ENCODE assay signal across 9 cellular contexts in the genomic region with DNA sequence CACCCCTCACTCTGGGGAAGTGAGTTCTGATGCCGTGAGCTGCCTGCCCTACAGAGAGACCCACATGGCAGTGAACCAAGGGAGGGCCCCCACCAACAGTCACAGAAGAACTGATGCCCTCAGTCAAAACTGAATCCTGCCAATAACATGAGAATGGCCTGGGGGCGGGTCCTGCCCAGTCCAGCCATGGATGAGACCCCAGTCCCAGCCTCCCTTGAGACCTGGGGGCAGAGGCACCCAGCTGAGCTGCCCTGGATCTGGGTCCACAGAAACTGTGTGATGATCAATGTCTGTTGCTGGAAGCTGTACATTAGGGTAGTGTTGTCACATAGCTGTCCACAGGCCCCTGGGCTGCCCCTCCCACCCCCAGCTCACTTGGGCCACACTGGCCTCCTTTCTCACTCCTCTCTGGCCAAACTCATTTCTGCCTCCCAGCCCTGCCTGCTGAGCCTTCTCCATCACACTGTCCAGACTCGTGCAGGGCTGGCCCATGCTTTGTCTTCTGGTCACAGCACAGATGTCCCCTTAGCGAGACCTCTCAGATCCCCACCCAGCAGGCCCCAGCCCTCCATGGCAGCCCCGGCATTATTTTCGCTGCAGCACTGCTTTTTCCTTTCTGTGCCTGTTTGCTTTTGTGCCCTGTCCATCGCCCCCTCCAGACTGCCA. TPM values are rescaled to one million over a fixed set of nuclear protein-coding genes. Genes with fewer than 3 reads are reported as not detected.
A peak's percentile ranks its signal among the peaks of the same experiment; 100 is the strongest.
DNase-seq lines count a peak whose midpoint lies in the region; ATAC-seq, FAIRE-seq and TF ChIP-seq lines count a peak whose summit lies in the region.
"Had no signal": no experiment of that assay in that cellular context is flagged by ENCODE, and none has a peak within 500 bp of the region (broad histone marks: within the 10 kb centered on the region; RNA-seq: fewer than 3 reads in every experiment).

No MANE protein-coding gene starts in this region.

- peak overlapping the region; percentile 95 for H3K4me3 Mint-ChIP-seq in nephron progenitor cell

- H3K4me3 ChIP-seq in BLaER1 (peak overlapping the region; percentile 96), Karpas-422 (ENCODE audit: low read length) (peak overlapping the region; percentile 86; the same call in 1 of the 2 replicates), breast epithelium (peak overlapping the region in 2 of 3 donors; percentile 79 to 91), small intestine (ENCODE audit: low read depth in 1 of 2, low read length in 2 of 2) (no peak overlapping the region)

- peaks cover 64% of the 10 kb centered on the region for H3K4me1 Mint-ChIP-seq in nephron progenitor cell

- DNase-seq in Karpas-422 (no peak), breast epithelium (ENCODE audit: low spot score in 2 of 2) (no peak), nephron progenitor cell (no peak), NCI-H748 (lab: John Stamatoyannopoulos, UW; ENCODE audit: unreplicated experiment) (no peak), small intestine (no peak)
- DNase-seq in activated effector memory CD4-positive, alpha-beta T cell treated with anti-CD3 and anti-CD28 coated beads, Interleukin-2, amount 50 U/mL, for 16 hours, result no peak

- H3K27me3 Mint-ChIP-seq in nephron progenitor cell (ENCODE audit: low read depth, poor library complexity), result peaks cover 2% of the 10 kb centered on the region

- H3K27me3 ChIP-seq in BLaER1 (no peaks in the 10 kb centered on the region), Karpas-422 (ENCODE audit: low read length) (no peaks in the 10 kb centered on the region), breast epithelium (no peaks in the 10 kb centered on the region), small intestine (ENCODE audit: control insufficient read depth in 2 of 2, insufficient read depth in 2 of 2, low read length in 2 of 2) (no peaks in the 10 kb centered on the region)
- H3K27me3 ChIP-seq: SJCRH30 had no signal

- WGBS in small intestine, 3 donors, result 59 to 68% (median 65%) methylated on average over 7 of the region's 7 CpGs

- H3K4me2 ChIP-seq in BLaER1 (peak overlapping the region; percentile 100), Karpas-422 (ENCODE audit: low read depth, low read length, poor library complexity, severe bottlenecking) (peak overlapping the region; percentile 84)

- no peaks in the 10 kb centered on the region for H3K36me3 Mint-ChIP-seq in nephron progenitor cell (ENCODE audit: low read depth)

- FAIRE-seq in small intestine (lab: Jason Lieb, UNC), result no peak

- peaks cover 63% of the 10 kb centered on the region for H4K20me1 ChIP-seq in BLaER1
- peaks cover 52% of the 10 kb centered on the region for H4K20me1 ChIP-seq in Karpas-422 (ENCODE audit: insufficient read depth, low read depth, low read length)

- H2AFZ ChIP-seq in Karpas-422 (ENCODE audit: low read length), result no peak overlapping the region

- no peak for TF ChIP-seq CTCF in breast epithelium (IDR thresholded peaks at IDR 0.05)
- no peak for TF ChIP-seq CTCF in nephron progenitor cell (IDR thresholded peaks at IDR 0.05)

- no peaks in the 10 kb centered on the region for H3K9me3 ChIP-seq in BLaER1
- H3K9me3 ChIP-seq in Karpas-422 (ENCODE audit: low read length), result no peaks in the 10 kb centered on the region
- H3K9me3 ChIP-seq in breast epithelium, result no peaks in the 10 kb centered on the region
- H3K9me3 ChIP-seq in small intestine (ENCODE audit: control insufficient read depth, low read depth), result no peaks in the 10 kb centered on the region
- H3K9me3 ChIP-seq: SJCRH30 had no signal

- peaks cover 68% of the 10 kb centered on the region for H3K79me2 ChIP-seq in Karpas-422 (ENCODE audit: low read length)

- H3K27ac Mint-ChIP-seq in nephron progenitor cell, result no peak overlapping the region

- TF ChIP-seq POLR2A in breast epithelium (IDR thresholded peaks at IDR 0.05), result no peak

- H3K4me1 ChIP-seq in BLaER1 (peaks cover 82% of the 10 kb centered on the region), Karpas-422 (ENCODE audit: low read length) (peaks cover 56% of the 10 kb centered on the region), breast epithelium (peaks cover 3 to 34% of the 10 kb centered on the region in 2 donors), small intestine (ENCODE audit: control insufficient read depth in 2 of 2, insufficient read depth in 1 of 2, low read depth in 1 of 2, low read length in 1 of 2) (peaks cover 7 to 8% of the 10 kb centered on the region in 2 donors)

- no peaks in the 10 kb centered on the region for H3K9me3 Mint-ChIP-seq in nephron progenitor cell

- H3K9ac ChIP-seq in BLaER1 (peak overlapping the region; percentile 99), Karpas-422 (ENCODE audit: low read length) (peak overlapping the region; percentile 86)

- ATAC-seq in HG03095 (IDR thresholded peaks at IDR 0.05; ENCODE audit: unreplicated experiment), result no peak

- no peaks in the 10 kb centered on the region for H3K9me2 ChIP-seq in Karpas-422 (replicated peaks; ENCODE audit: insufficient read depth, low read length)

- peaks cover 24% of the 10 kb centered on the region for H3K36me3 ChIP-seq in BLaER1
- no peaks in the 10 kb centered on the region for H3K36me3 ChIP-seq in Karpas-422 (ENCODE audit: insufficient read depth, low read length)
- H3K36me3 ChIP-seq in breast epithelium, result no peaks in the 10 kb centered on the region
- no peaks in the 10 kb centered on the region for H3K36me3 ChIP-seq in small intestine (ENCODE audit: control insufficient read depth in 2 of 2, insufficient read depth in 2 of 2, low read length in 2 of 2)
- H3K36me3 ChIP-seq: SJCRH30 had no signal

- intact Hi-C loops in breast epithelium (cut with DNase I; ENCODE audit: low total_unique reads), result no loop called here

- H3K27ac ChIP-seq in BLaER1, result 0 out of 2 replicates have a peak overlapping the region, but pooled peaks have one; percentile 2
- no peak overlapping the region for H3K27ac ChIP-seq in Karpas-422 (ENCODE audit: low read length)
- H3K27ac ChIP-seq in breast epithelium, result peak overlapping the region; percentile 95 to 98
- H3K27ac ChIP-seq in small intestine (ENCODE audit: low read depth in 1 of 2, low read length in 1 of 2), result peak overlapping the region in 1 of 2 donors; percentile 93
- H3K27ac ChIP-seq: SJCRH30 had no signal

RNA-seq across cellular contexts. Expression of gene GBGT1, which starts 16.8 kb away (rescaled TPM):
- 5.2 TPM in 2 replicates for total RNA-seq in Karpas-422 (2014; rRNA removed; shearing (Covaris generic); ENCODE audit: low replicate concordance)
- 10 to 100 TPM; 14.8 to 21.3 (median 15.0) TPM for total RNA-seq in breast epithelium
- polyA plus RNA-seq in small intestine, result 1 to 10 TPM in 2 of 3 donors, under 1 TPM in 1; 0.45 to 7.6 (median 6.2) TPM

RNA-seq across cellular contexts. Expression of gene RALGDS, which starts 25.8 kb away (rescaled TPM):
- total RNA-seq in Karpas-422 (2014; rRNA removed; shearing (Covaris generic); ENCODE audit: low replicate concordance), result 69.2 and 99.2 TPM in 2 replicates
- 10 to 100 TPM; 52.0 to 94.1 (median 79.3) TPM for total RNA-seq in breast epithelium
- polyA plus RNA-seq in small intestine, result 10 to 100 TPM; 33.0 to 49.0 (median 36.4) TPM

Comparison
In these comparisons a context has a peak if more than half of its experiments do, and no peak if none do; other contexts are left out.
1. H3K4me3 ChIP-seq: peak in BLaER1 (single experiment), Karpas-422 (single experiment) and breast epithelium (2 of 3); none in small intestine (0 of 2).